ENCODE assay signal across 8 cellular contexts in genomic region chr1:202459470-202460132, GRCh38.
DNase-seq lines count a peak whose midpoint lies in the region; ATAC-seq and TF ChIP-seq lines count a peak whose summit lies in the region.
"Not testable (repeated sequence)": the region's sequence is repeated elsewhere in the genome, so short reads cannot be mapped to it uniquely, and the experiment has no call there.

No MANE protein-coding gene starts in this region.

- dilution Hi-C loops in IMR-90 (cut with HindIII; ENCODE audit: low sequenced_read_pairs, unreplicated experiment) = not testable (repeated sequence)

- peak overlapping the region; percentile 65 for H2BK5ac ChIP-seq in IMR-90 (ENCODE audit: low read depth, low read length, poor library complexity, severe bottlenecking)

- POLR2A ChIA-PET in IMR-90 (lab: Charles Lee; ENCODE audit: unreplicated experiment) = interaction anchor here (0.6 kb wide), 1 partner anchor 173 kb away, joined by 3 read pairs; no protein-coding TSS in a partner anchor

- peak overlapping the region; percentile 77; the same call in 1 of the 2 replicates for H2BK120ac ChIP-seq in IMR-90 (ENCODE audit: low read depth, low read length)

- peak overlapping the region; percentile 71; the same call in 1 of the 2 replicates for H3K4ac ChIP-seq in IMR-90 (ENCODE audit: low read depth, low read length)

- H3K56ac ChIP-seq in IMR-90 (ENCODE audit: extremely low read depth, insufficient read depth, low read length) = not testable (repeated sequence)

- not testable (repeated sequence) for TF ChIP-seq POLR2A in IMR-90 (IDR thresholded peaks at IDR 0.05; ENCODE audit: low read depth, low read length); heart left ventricle (IDR thresholded peaks at IDR 0.05)

- H3K36me3 ChIP-seq in IMR-90 (ENCODE audit: control insufficient read depth, insufficient read depth, low read length); skeletal muscle tissue (ENCODE audit: control insufficient read depth in 3 of 3, insufficient read depth in 3 of 3, low read length in 3 of 3): not testable (repeated sequence)
- H3K36me3 ChIP-seq in heart left ventricle = peaks cover 0 to 11% (median 5%) of the 10 kb centered on the region in 9 donors

- not testable (repeated sequence) for H3K14ac ChIP-seq in IMR-90 (replicated peaks; ENCODE audit: low read depth, low read length)

- H4K20me1 ChIP-seq in IMR-90 (ENCODE audit: insufficient read depth, low read length) = not testable (repeated sequence)

- H4K8ac ChIP-seq in IMR-90 (ENCODE audit: low read depth in 2 of 2, low read length in 2 of 2) = peak overlapping the region in 1 of 2 experiments; percentile 54; a peak in 1 of 4 replicates

- H2AFZ ChIP-seq in IMR-90 (replicated peaks; ENCODE audit: low read length, poor library complexity) = not testable (repeated sequence)

- not testable (repeated sequence) for H4K5ac ChIP-seq in IMR-90 (ENCODE audit: low read depth, low read length)

- H3K9ac ChIP-seq in IMR-90 (ENCODE audit: low read depth, low read length) = not testable (repeated sequence)
- H3K9ac ChIP-seq in skeletal muscle tissue (ENCODE audit: low read depth in 1 of 3, low read length in 3 of 3) = peak overlapping the region in 1 of 3 donors; percentile 27

- not testable (repeated sequence) for H3K9me1 ChIP-seq in IMR-90 (ENCODE audit: insufficient read depth, low read length)

- not testable (repeated sequence) for H3K27ac ChIP-seq in IMR-90 (ENCODE audit: insufficient read depth, low read length)
- H3K27ac ChIP-seq in heart left ventricle = peak overlapping the region; percentile 71 to 97 (median 78)
- peak overlapping the region; percentile 87 for H3K27ac ChIP-seq in skeletal muscle tissue (ENCODE audit: low read depth, low read length)

- H3K4me2 ChIP-seq in IMR-90 (ENCODE audit: low read depth, low read length) = peak overlapping the region; percentile 87

- H3K9me3 ChIP-seq in IMR-90 (ENCODE audit: control insufficient read depth, insufficient read depth, low read length); heart left ventricle; skeletal muscle tissue (ENCODE audit: control insufficient read depth in 3 of 3, low read length in 3 of 3): not testable (repeated sequence)

- TF ChIP-seq RAD21 in IMR-90 (IDR thresholded peaks at IDR 0.05; ENCODE audit: low read length) = not testable (repeated sequence)

- H2AK5ac ChIP-seq in IMR-90 (ENCODE audit: low read depth, low read length) = not testable (repeated sequence)

- H2BK15ac ChIP-seq in IMR-90 (ENCODE audit: low read depth, low read length) = not testable (repeated sequence)

- CTCF ChIA-PET in IMR-90 (lab: Yijun Ruan, JAX) = not testable (repeated sequence)

- not testable (repeated sequence) for H3K4me3 ChIP-seq in AG10803 (ENCODE audit: low read length); IMR-90 (ENCODE audit: insufficient read depth, low read depth, low read length); heart left ventricle; skeletal muscle tissue (ENCODE audit: low read length in 3 of 3)

- H2BK20ac ChIP-seq in IMR-90 (ENCODE audit: low read depth, low read length) = peak overlapping the region; percentile 62; the same call in 1 of the 2 replicates

- peak overlapping the region; percentile 20; the same call in 1 of the 2 replicates for H3K18ac ChIP-seq in IMR-90 (ENCODE audit: low read depth, low read length)

- BruUV-seq in IMR-90 (replicated peaks; lab: Mats Ljungman, UMichigan) = not testable (repeated sequence)

- H3K27me3 ChIP-seq in IMR-90 (ENCODE audit: control insufficient read depth, insufficient read depth, low read length); heart left ventricle; skeletal muscle tissue (ENCODE audit: control insufficient read depth in 3 of 3, insufficient read depth in 3 of 3, low read length in 3 of 3): not testable (repeated sequence)

- H3K23ac ChIP-seq in IMR-90 (ENCODE audit: low read depth, low read length) = peak overlapping the region; percentile 48; the same call in 1 of the 2 replicates

- not testable (repeated sequence) for H3K79me1 ChIP-seq in IMR-90 (ENCODE audit: low read depth in 1 of 2, low read length in 2 of 2)

- not testable (repeated sequence) for ATAC-seq in IMR-90 (ENCODE audit: low read depth)
- ATAC-seq in SK-N-SH treated with all-trans-retinoic acid at 6 μM for 48 hours (peak; percentile 81), heart left ventricle (peak; percentile 74 to 84 (median 83))

- in situ Hi-C loops in IMR-90 (cut with MboI; ENCODE audit: low sequenced_read_pairs) = not testable (repeated sequence)

- TF ChIP-seq CTCF in AG10803 (conservative IDR thresholded peaks at IDR 0.05; ENCODE audit: low read length); IMR-90 (conservative IDR thresholded peaks at IDR 0.05; ENCODE audit: low read depth, low read length); heart left ventricle (IDR thresholded peaks at IDR 0.05): not testable (repeated sequence)

- intact Hi-C loops in IMR-90 (cut with micrococcal nuclease) (loop anchor here (5.0 kb wide), 2 partner anchors 112 to 538 kb away; partner anchors contain the start of gene PPP1R12B), heart left ventricle (cut with DNase I) (loop anchor here in 9 of 10 donors (5.0 to 10.0 kb wide), 8 partner anchors 47 to 258 kb away; partner anchors contain the start of genes PPP1R12B (in 4 of the 9), UBE2T (in 4 of the 9) and SYT2 (in 3 of the 9))

- not testable (repeated sequence) for H4K91ac ChIP-seq in IMR-90 (ENCODE audit: insufficient read depth, low read depth, low read length)

- DNase-seq in AG10803 (ENCODE audit: low read depth) (peak; percentile 12), NCI-H524 treated with DMSO at 0.1 percent for 48 hours (lab: John Stamatoyannopoulos, UW) (peak; percentile 29), dermis blood vessel endothelial cell (peak; percentile 61), heart left ventricle (peak in 4 of 5 donors; percentile 47 to 73 (median 57)), midbrain (lab: John Stamatoyannopoulos, UW) (peak; percentile 22)
- DNase-seq in IMR-90 = not testable (repeated sequence)

- H2AK9ac ChIP-seq in IMR-90 (replicated peaks; ENCODE audit: low read depth, low read length, poor library complexity) = not testable (repeated sequence)

- H3K4me1 ChIP-seq in IMR-90 (ENCODE audit: control insufficient read depth, insufficient read depth, low read length) = not testable (repeated sequence)
- H3K4me1 ChIP-seq in heart left ventricle (peaks cover 0 to 42% (median 9%) of the 10 kb centered on the region in 12 donors), skeletal muscle tissue (ENCODE audit: control insufficient read depth in 3 of 3, insufficient read depth in 3 of 3, low read length in 3 of 3) (peaks cover 6 to 34% (median 12%) of the 10 kb centered on the region in 3 donors)
